12 cellular contexts compared by ENCODE assay signal in the genomic region with DNA sequence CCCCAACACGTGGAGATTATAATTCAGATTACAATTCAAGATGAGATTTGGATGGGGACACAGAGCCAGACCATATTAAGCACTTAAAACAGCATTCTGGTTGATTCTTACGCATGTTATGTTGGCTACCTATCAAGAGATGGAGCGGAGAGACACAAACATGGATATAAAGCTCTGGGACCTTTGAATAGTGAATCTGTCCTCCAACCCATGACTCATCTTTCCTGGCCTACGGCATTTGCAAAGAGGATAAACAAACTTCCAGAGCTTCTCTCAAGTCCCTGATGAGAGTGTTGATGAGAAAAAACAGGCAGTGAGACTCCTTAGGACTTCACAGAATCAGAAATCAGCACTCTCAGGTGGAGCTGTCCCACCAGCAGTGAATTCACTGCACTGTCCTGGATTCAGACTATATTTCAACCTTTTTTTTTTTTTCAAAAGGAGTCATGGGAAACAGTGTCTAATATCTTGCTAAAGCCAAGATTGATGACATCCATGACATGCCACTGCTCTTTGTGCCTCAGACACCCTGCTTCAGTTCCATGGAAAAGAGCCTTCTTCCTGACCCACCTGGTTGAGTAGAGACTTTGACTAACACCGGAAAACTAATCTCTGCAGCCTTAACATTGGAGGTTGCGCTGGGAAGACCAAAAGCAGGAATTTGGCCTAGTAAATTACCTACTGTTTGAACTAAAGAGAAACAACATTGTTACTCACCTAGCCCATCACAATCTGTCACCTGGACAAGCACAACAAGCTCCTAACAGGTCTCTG.
DNase-seq lines count a peak whose midpoint lies in the region; ATAC-seq, FAIRE-seq and TF ChIP-seq lines count a peak whose summit lies in the region.
"Had no signal": no experiment of that assay in that cellular context is flagged by ENCODE, and none has a peak within 500 bp of the region (broad histone marks: within the 10 kb centered on the region; RNA-seq: fewer than 3 reads in every experiment).

No MANE protein-coding gene starts in this region.

- peak; percentile 91 for FAIRE-seq in keratinocyte (lab: Jason Lieb, UNC)

- no peak overlapping the region for H2AFZ ChIP-seq in keratinocyte (ENCODE audit: control insufficient read depth, low read length)

- POLR2A ChIA-PET in MCF 10A (lab: Yijun Ruan, JAX), result interaction anchor here (0.6 to 1.5 kb wide), 7 partner anchors 9 to 551 kb away, joined by 3 to 6 read pairs (median 4); no protein-coding TSS in a partner anchor

- DNase-seq in left ventricle myocardium superior, result no peak
- no peak for DNase-seq in cardiac septum (ENCODE audit: low spot score)
- DNase-seq in MCF 10A (ENCODE audit: unreplicated experiment), result peak; percentile 94
- no peak for DNase-seq in keratinocyte (ENCODE audit: low read depth, low spot score)
- DNase-seq in stimulated activated naive CD8-positive, alpha-beta T cell treated with anti-CD3 and anti-CD28 coated beads, Interleukin-15, amount 100 ng/mL, for 72 hours, result no peak
- no peak for DNase-seq in NCI-H345 (lab: John Stamatoyannopoulos, UW)
- no peak for DNase-seq in COR-L47 (lab: John Stamatoyannopoulos, UW)
- no peak for DNase-seq in UCSD-AML1 (lab: John Stamatoyannopoulos, UW; ENCODE audit: unreplicated experiment)
- DNase-seq: 8988T; activated T-cell treated with anti-CD3 and anti-CD28 coated beads, Interleukin-2, amount 50 U/mL, for 24 hours; effector CD8-positive, alpha-beta T cell; NCI-H69 had no signal

- H3K4me3 ChIP-seq in keratinocyte (ENCODE audit: control insufficient read depth in 2 of 3, extremely low read depth in 1 of 3, insufficient read depth in 2 of 3, low read depth in 1 of 3, low read length in 3 of 3), result no peak overlapping the region

- H3K4me2 ChIP-seq in keratinocyte (ENCODE audit: control insufficient read depth, extremely low read depth, insufficient read depth, low read depth, low read length), result no peak overlapping the region

- peak overlapping the region; percentile 77 for H3K27ac Mint-ChIP-seq in MCF 10A (ENCODE audit: low read depth, unreplicated experiment)
- H3K27ac Mint-ChIP-seq in stimulated activated naive CD8-positive, alpha-beta T cell treated with anti-CD3 and anti-CD28 coated beads, Interleukin-15, amount 100 ng/mL, for 72 hours, result no peak overlapping the region
- H3K27ac Mint-ChIP-seq: activated T-cell treated with anti-CD3 and anti-CD28 coated beads, Interleukin-2, amount 50 U/mL, for 24 hours had no signal

- H4K20me1 ChIP-seq in keratinocyte (ENCODE audit: control insufficient read depth, extremely low read depth, insufficient read depth, low read length), result no peaks in the 10 kb centered on the region

- no peaks in the 10 kb centered on the region for H3K9me3 Mint-ChIP-seq in MCF 10A (ENCODE audit: unreplicated experiment)
- peaks cover 9 to 12% of the 10 kb centered on the region in 2 donors for H3K9me3 Mint-ChIP-seq in stimulated activated naive CD8-positive, alpha-beta T cell treated with anti-CD3 and anti-CD28 coated beads, Interleukin-15, amount 100 ng/mL, for 72 hours
- H3K9me3 Mint-ChIP-seq: activated T-cell treated with anti-CD3 and anti-CD28 coated beads, Interleukin-2, amount 50 U/mL, for 24 hours had no signal

- H3K79me2 ChIP-seq in keratinocyte (ENCODE audit: control insufficient read depth, insufficient read depth, low read length), result no peaks in the 10 kb centered on the region

- H3K9ac ChIP-seq in keratinocyte (ENCODE audit: control insufficient read depth, extremely low read depth, insufficient read depth, low read length), result no peak overlapping the region

- H3K9me3 ChIP-seq in keratinocyte (ENCODE audit: control insufficient read depth, low read depth, low read length), result no peaks in the 10 kb centered on the region

- peaks cover 16% of the 10 kb centered on the region for H3K27me3 Mint-ChIP-seq in MCF 10A (ENCODE audit: insufficient read depth, unreplicated experiment)
- no peaks in the 10 kb centered on the region for H3K27me3 Mint-ChIP-seq in stimulated activated naive CD8-positive, alpha-beta T cell treated with anti-CD3 and anti-CD28 coated beads, Interleukin-15, amount 100 ng/mL, for 72 hours
- H3K27me3 Mint-ChIP-seq: activated T-cell treated with anti-CD3 and anti-CD28 coated beads, Interleukin-2, amount 50 U/mL, for 24 hours had no signal

- H3K27ac ChIP-seq in keratinocyte (ENCODE audit: control insufficient read depth, insufficient read depth, low read length), result no peak overlapping the region

- no peak for TF ChIP-seq CTCF in MCF 10A (IDR thresholded peaks at IDR 0.05; ENCODE audit: unreplicated experiment)
- TF ChIP-seq CTCF in keratinocyte (optimal IDR thresholded peaks at IDR 0.05 in 1 of 3, IDR thresholded peaks at IDR 0.05 in 1 of 3, conservative IDR thresholded peaks at IDR 0.05 in 1 of 3; ENCODE audit: extremely low read depth in 1 of 3, insufficient read depth in 2 of 3, low read length in 3 of 3), result no peak

- no peaks in the 10 kb centered on the region for H3K9me1 ChIP-seq in keratinocyte (ENCODE audit: control insufficient read depth, extremely low read depth, insufficient read depth, low read length)

- no peaks in the 10 kb centered on the region for H3K27me3 ChIP-seq in keratinocyte (ENCODE audit: control insufficient read depth, extremely low read depth, insufficient read depth, low read length)

- H3K4me1 Mint-ChIP-seq in MCF 10A (ENCODE audit: insufficient read depth, unreplicated experiment), result peaks cover 34% of the 10 kb centered on the region
- H3K4me1 Mint-ChIP-seq in stimulated activated naive CD8-positive, alpha-beta T cell treated with anti-CD3 and anti-CD28 coated beads, Interleukin-15, amount 100 ng/mL, for 72 hours, result no peaks in the 10 kb centered on the region

- H3K4me1 ChIP-seq in keratinocyte (ENCODE audit: control insufficient read depth, extremely low read depth, insufficient read depth, low read length), result peaks cover 43% of the 10 kb centered on the region

- H3K36me3 Mint-ChIP-seq in MCF 10A (ENCODE audit: insufficient read depth, unreplicated experiment), result no peaks in the 10 kb centered on the region

- ATAC-seq in left ventricle myocardium superior, result peak; percentile 41
- no peak for ATAC-seq in stimulated activated naive CD8-positive, alpha-beta T cell treated with anti-CD3 and anti-CD28 coated beads, Interleukin-15, amount 100 ng/mL, for 72 hours

- CTCF ChIA-PET in MCF 10A (lab: Yijun Ruan, JAX), result interaction anchor here (0.6 to 1.1 kb wide), 4 partner anchors 19 to 1583 kb away, joined by 3 to 4 read pairs (median 4); no protein-coding TSS in a partner anchor

- dilution Hi-C loops in keratinocyte (cut with MboI; ENCODE audit: extremely low pct_ligation_motif_present, low sequenced_read_pairs), result no loop called here

- no peaks in the 10 kb centered on the region for H3K36me3 ChIP-seq in keratinocyte (ENCODE audit: control insufficient read depth in 2 of 2, extremely low read depth in 1 of 2, insufficient read depth in 2 of 2, low read length in 2 of 2)

- no TSS peak for BruUV-seq in MCF 10A (replicated peaks; lab: Mats Ljungman, UMichigan)

- H3K4me3 Mint-ChIP-seq in MCF 10A (ENCODE audit: unreplicated experiment), result no peak overlapping the region
- no peak overlapping the region for H3K4me3 Mint-ChIP-seq in stimulated activated naive CD8-positive, alpha-beta T cell treated with anti-CD3 and anti-CD28 coated beads, Interleukin-15, amount 100 ng/mL, for 72 hours
- H3K4me3 Mint-ChIP-seq: activated T-cell treated with anti-CD3 and anti-CD28 coated beads, Interleukin-2, amount 50 U/mL, for 24 hours had no signal

- intact Hi-C loops in left ventricle myocardium superior (cut with micrococcal nuclease), result no loop called here
- intact Hi-C loops in cardiac septum (cut with DNase I), result no loop called here
- intact Hi-C loops in MCF 10A (cut with micrococcal nuclease), result no loop called here
